ENCODE assay signal across 21 cellular contexts in the genomic region with DNA sequence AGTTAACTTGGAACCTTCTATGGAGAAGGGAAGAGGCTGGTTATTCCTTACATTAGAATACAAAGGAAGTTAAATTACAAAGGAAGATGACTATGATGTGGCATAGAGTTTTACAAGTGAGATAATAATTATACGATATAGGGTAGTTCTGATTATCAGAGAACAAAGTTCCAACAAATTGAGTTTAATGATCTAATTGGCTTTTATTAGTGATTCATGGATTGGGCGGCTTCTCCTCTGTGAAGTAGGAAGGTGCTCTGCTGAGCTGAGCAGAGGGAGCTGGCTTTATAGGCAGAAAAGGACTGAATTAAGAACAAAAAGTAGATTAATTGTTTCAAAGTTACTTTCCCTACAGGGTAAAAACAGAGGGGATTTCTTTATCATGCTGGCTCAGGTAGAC. TPM values are rescaled to one million over a fixed set of nuclear protein-coding genes. Genes with fewer than 3 reads are reported as not detected.
DNase-seq lines count a peak whose midpoint lies in the region; ATAC-seq, FAIRE-seq and TF ChIP-seq lines count a peak whose summit lies in the region.
"Had no signal": no experiment of that assay in that cellular context is flagged by ENCODE, and none has a peak within 500 bp of the region (broad histone marks: within the 10 kb centered on the region; RNA-seq: fewer than 3 reads in every experiment).

No MANE protein-coding gene starts in this region.

- TF ChIP-seq CTCF in DND-41 (IDR thresholded peaks at IDR 0.05; ENCODE audit: borderline replicate concordance, extremely low read depth, low read length, poor library complexity, severe bottlenecking) (no peak), GM20000 (IDR thresholded peaks at IDR 0.05; ENCODE audit: extremely low read depth, missing control alignments) (no peak)

- POLR2A ChIA-PET in activated CD4-positive, alpha-beta memory T cell treated with anti-CD3 and anti-CD28 coated beads for 36 hours (lab: Charles Lee) = interaction anchor here (0.6 to 0.7 kb wide), 2 partner anchors 42 to 275 kb away, joined by 3 read pairs; no protein-coding TSS in a partner anchor
- POLR2A ChIA-PET in activated CD4-positive, alpha-beta memory T cell treated with anti-CD3 and anti-CD28 coated beads, Interleukin-2, amount 10 ng/mL, durations not matched to agents 7 days and 5 days (lab: Charles Lee) = no interaction called here

- H3K4me3 ChIP-seq in DND-41 (ENCODE audit: low read depth in 1 of 2, low read length in 2 of 2) (no peak overlapping the region), small intestine (ENCODE audit: low read depth in 1 of 2, low read length in 2 of 2) (no peak overlapping the region)

- peak overlapping the region; percentile 28 for H3K27ac Mint-ChIP-seq in activated CD4-positive, alpha-beta memory T cell treated with anti-CD3 and anti-CD28 coated beads for 36 hours
- H3K27ac Mint-ChIP-seq in activated CD4-positive, alpha-beta memory T cell treated with anti-CD3 and anti-CD28 coated beads, Interleukin-2, amount 10 ng/mL, durations not matched to agents 7 days and 5 days = no peak overlapping the region
- H3K27ac Mint-ChIP-seq in effector memory CD8-positive, alpha-beta T cell = peak overlapping the region; percentile 70 to 89

- ATAC-seq in DND-41 (ENCODE audit: insufficient read depth, low read depth) = no peak
- no peak for ATAC-seq in effector memory CD8-positive, alpha-beta T cell (replicated peaks)
- ATAC-seq: SK-N-SH treated with all-trans-retinoic acid at 6 μM for 48 hours had no signal

- intact Hi-C loops in activated CD4-positive, alpha-beta memory T cell treated with anti-CD3 and anti-CD28 coated beads for 36 hours (cut with micrococcal nuclease) = no loop called here

- H3K4me1 ChIP-seq in DND-41 (ENCODE audit: insufficient read depth, low read length) = peaks cover 19% of the 10 kb centered on the region
- peaks cover 5 to 19% of the 10 kb centered on the region in 2 donors for H3K4me1 ChIP-seq in small intestine (ENCODE audit: control insufficient read depth in 2 of 2, insufficient read depth in 1 of 2, low read depth in 1 of 2, low read length in 1 of 2)

- no peak for FAIRE-seq in small intestine (lab: Jason Lieb, UNC)
- FAIRE-seq: GM12891 had no signal

- DNase-seq in activated CD4-positive, alpha-beta memory T cell treated with anti-CD3 and anti-CD28 coated beads for 36 hours = no peak
- DNase-seq in activated CD4-positive, alpha-beta memory T cell treated with anti-CD3 and anti-CD28 coated beads, Interleukin-2, amount 10 ng/mL, durations not matched to agents 7 days and 5 days = no peak
- no peak for DNase-seq in DND-41
- no peak for DNase-seq in effector memory CD8-positive, alpha-beta T cell
- peak; percentile 77 for DNase-seq in small intestine
- no peak for DNase-seq in dermis blood vessel endothelial cell
- no peak for DNase-seq in GM20000 (ENCODE audit: low spot score)
- no peak for DNase-seq in NCI-H446 (lab: John Stamatoyannopoulos, UW)
- DNase-seq: DMS53, IMR-90, NCI-H1417 treated with DMSO at 0.1 percent for 48 hours, NCI-H187 treated with DMSO at 0.1 percent for 48 hours, NCI-H2227 treated with DMSO at 0.1 percent for 48 hours, NCI-H524, NCI-H82, RPMI8226, SIG-M5 had no signal

- peaks cover 1% of the 10 kb centered on the region for H3K36me3 Mint-ChIP-seq in activated CD4-positive, alpha-beta memory T cell treated with anti-CD3 and anti-CD28 coated beads for 36 hours
- H3K36me3 Mint-ChIP-seq in activated CD4-positive, alpha-beta memory T cell treated with anti-CD3 and anti-CD28 coated beads, Interleukin-2, amount 10 ng/mL, durations not matched to agents 7 days and 5 days (ENCODE audit: low read depth) = peaks cover 40% of the 10 kb centered on the region
- peaks cover 18% of the 10 kb centered on the region for H3K36me3 Mint-ChIP-seq in effector memory CD8-positive, alpha-beta T cell (ENCODE audit: insufficient read depth)

- peaks cover 5% of the 10 kb centered on the region; the same call in 1 of the 2 replicates for H4K20me1 ChIP-seq in DND-41 (ENCODE audit: insufficient read depth, low read length)

- H3K36me3 ChIP-seq in DND-41 (ENCODE audit: insufficient read depth, low read length) (no peaks in the 10 kb centered on the region), small intestine (ENCODE audit: control insufficient read depth in 2 of 2, insufficient read depth in 2 of 2, low read length in 2 of 2) (no peaks in the 10 kb centered on the region)

- peak overlapping the region; percentile 8; the same call in 1 of the 2 replicates for H3K27ac ChIP-seq in DND-41 (ENCODE audit: low read length)
- peak overlapping the region in 1 of 2 donors; percentile 4 for H3K27ac ChIP-seq in small intestine (ENCODE audit: low read depth in 1 of 2, low read length in 1 of 2)
- H3K27ac ChIP-seq: 22Rv1, HL-60 had no signal

- no peaks in the 10 kb centered on the region for H3K27me3 ChIP-seq in DND-41 (ENCODE audit: insufficient read depth, low read length, poor library complexity)
- H3K27me3 ChIP-seq in small intestine (ENCODE audit: control insufficient read depth in 2 of 2, insufficient read depth in 2 of 2, low read length in 2 of 2) = no peaks in the 10 kb centered on the region

- no peaks in the 10 kb centered on the region for H3K9me3 Mint-ChIP-seq in activated CD4-positive, alpha-beta memory T cell treated with anti-CD3 and anti-CD28 coated beads for 36 hours
- no peaks in the 10 kb centered on the region for H3K9me3 Mint-ChIP-seq in activated CD4-positive, alpha-beta memory T cell treated with anti-CD3 and anti-CD28 coated beads, Interleukin-2, amount 10 ng/mL, durations not matched to agents 7 days and 5 days
- peaks cover 0 to 7% of the 10 kb centered on the region in 2 donors for H3K9me3 Mint-ChIP-seq in effector memory CD8-positive, alpha-beta T cell

- H3K9ac ChIP-seq in DND-41 (ENCODE audit: low read depth, low read length) = no peak overlapping the region

- no peak overlapping the region for H3K4me2 ChIP-seq in DND-41 (ENCODE audit: insufficient read depth, low read length)

- H3K4me1 Mint-ChIP-seq in activated CD4-positive, alpha-beta memory T cell treated with anti-CD3 and anti-CD28 coated beads for 36 hours (ENCODE audit: low read depth) = peaks cover 81% of the 10 kb centered on the region
- H3K4me1 Mint-ChIP-seq in activated CD4-positive, alpha-beta memory T cell treated with anti-CD3 and anti-CD28 coated beads, Interleukin-2, amount 10 ng/mL, durations not matched to agents 7 days and 5 days = peaks cover 47% of the 10 kb centered on the region
- peaks cover 65 to 81% of the 10 kb centered on the region in 2 donors for H3K4me1 Mint-ChIP-seq in effector memory CD8-positive, alpha-beta T cell (ENCODE audit: low read depth in 2 of 2)

- H3K79me2 ChIP-seq in DND-41 (ENCODE audit: insufficient read depth, low read length) = peaks cover 97% of the 10 kb centered on the region

- H3K9me3 ChIP-seq in DND-41 (ENCODE audit: insufficient read depth, low read length, severe bottlenecking) = no peaks in the 10 kb centered on the region
- no peaks in the 10 kb centered on the region for H3K9me3 ChIP-seq in small intestine (ENCODE audit: control insufficient read depth, low read depth)

- WGBS in small intestine, 3 donors = 30 to 67% (median 56%) methylated on average over 2 of the region's 2 CpGs

- CTCF ChIA-PET in activated CD4-positive, alpha-beta memory T cell treated with anti-CD3 and anti-CD28 coated beads for 36 hours (lab: Charles Lee) = interaction anchor here (0.6 to 1.4 kb wide), 3 partner anchors 9 to 88 kb away, joined by 3 to 4 read pairs (median 3); no protein-coding TSS in a partner anchor
- CTCF ChIA-PET in activated CD4-positive, alpha-beta memory T cell treated with anti-CD3 and anti-CD28 coated beads, Interleukin-2, amount 10 ng/mL, durations not matched to agents 7 days and 5 days (lab: Charles Lee) = interaction anchor here (1.9 kb wide), 1 partner anchor 276 kb away, joined by 5 read pairs; the partner anchor contains the start of gene EMB

- H3K27me3 Mint-ChIP-seq in activated CD4-positive, alpha-beta memory T cell treated with anti-CD3 and anti-CD28 coated beads for 36 hours = no peaks in the 10 kb centered on the region
- H3K27me3 Mint-ChIP-seq in activated CD4-positive, alpha-beta memory T cell treated with anti-CD3 and anti-CD28 coated beads, Interleukin-2, amount 10 ng/mL, durations not matched to agents 7 days and 5 days = no peaks in the 10 kb centered on the region
- H3K27me3 Mint-ChIP-seq in effector memory CD8-positive, alpha-beta T cell = no peaks in the 10 kb centered on the region

- H3K4me3 Mint-ChIP-seq in activated CD4-positive, alpha-beta memory T cell treated with anti-CD3 and anti-CD28 coated beads for 36 hours = no peak overlapping the region
- no peak overlapping the region for H3K4me3 Mint-ChIP-seq in activated CD4-positive, alpha-beta memory T cell treated with anti-CD3 and anti-CD28 coated beads, Interleukin-2, amount 10 ng/mL, durations not matched to agents 7 days and 5 days
- peak overlapping the region; percentile 18 to 48 for H3K4me3 Mint-ChIP-seq in effector memory CD8-positive, alpha-beta T cell

- H2AFZ ChIP-seq in DND-41 (ENCODE audit: low read depth, low read length) = no peak overlapping the region

RNA-seq across cellular contexts. Expression of gene PARP8, which starts 49.7 kb away (rescaled TPM):
- total RNA-seq in activated CD4-positive, alpha-beta memory T cell treated with anti-CD3 and anti-CD28 coated beads for 36 hours = 10 to 100 TPM; 34.0 to 36.9 TPM
- 10 to 100 TPM; 91.7 to 96.2 TPM for total RNA-seq in activated CD4-positive, alpha-beta memory T cell treated with anti-CD3 and anti-CD28 coated beads, Interleukin-2, amount 10 ng/mL, durations not matched to agents 7 days and 5 days
- 10 to 100 TPM in 1 of 3 donors, 1 to 10 TPM in 2; 6.5 to 10.7 (median 9.0) TPM for polyA plus RNA-seq in small intestine
- total RNA-seq in dermis blood vessel endothelial cell = 0.42 and 0.51 TPM in 2 replicates

Comparison
In these comparisons a context has a peak if more than half of its experiments do, and no peak if none do; other contexts are left out.
1. H3K4me3 Mint-ChIP-seq: peak in effector memory CD8-positive, alpha-beta T cell (2 of 2); none in activated CD4-positive, alpha-beta memory T cell treated with anti-CD3 and anti-CD28 coated beads for 36 hours (single experiment) and activated CD4-positive, alpha-beta memory T cell treated with anti-CD3 and anti-CD28 coated beads, Interleukin-2, amount 10 ng/mL, durations not matched to agents 7 days and 5 days (single experiment).
2. RNA of gene PARP8, which starts 49.7 kb away (total RNA-seq): 91.7 to 96.2 TPM in activated CD4-positive, alpha-beta memory T cell treated with anti-CD3 and anti-CD28 coated beads, Interleukin-2, amount 10 ng/mL, durations not matched to agents 7 days and 5 days and 34.0 to 36.9 TPM in activated CD4-positive, alpha-beta memory T cell treated with anti-CD3 and anti-CD28 coated beads for 36 hours; 0.42 to 0.51 TPM in dermis blood vessel endothelial cell; every median in the first group is over 10 times any median in the second.